ENCODE assay signal across 2 cellular contexts in genomic region chr13:27918041-27918917, GRCh38.
TF ChIP-seq lines count a peak whose summit lies in the region.

No MANE protein-coding gene starts in this region.

TF ChIP-seq in H1, 55 proteins besides CTCF, POLR2A, EP300 and RAD21:
- TF ChIP-seq CBX8 (IDR thresholded peaks at IDR 0.05; ENCODE audit: borderline replicate concordance, low read depth, low read length), result peak; percentile 83; the same call in 1 of the 2 replicates
- no peak for TF ChIP-seq JUND (IDR thresholded peaks at IDR 0.05; ENCODE audit: low read length)
- TF ChIP-seq SP2 (IDR thresholded peaks at IDR 0.05; ENCODE audit: low read length), result no peak
- TF ChIP-seq ATF2 (IDR thresholded peaks at IDR 0.05; ENCODE audit: low read length), result no peak
- TF ChIP-seq RNF2 (IDR thresholded peaks at IDR 0.05; ENCODE audit: borderline replicate concordance, low read depth, low read length, missing control alignments, poor library complexity, severe bottlenecking), result peak; percentile 98
- TF ChIP-seq HDAC6 (IDR thresholded peaks at IDR 0.05; ENCODE audit: low read depth, low read length), result no peak
- TF ChIP-seq SUZ12 (IDR thresholded peaks at IDR 0.05; ENCODE audit: low read length), result peak; percentile 100
- TF ChIP-seq EZH2 (IDR thresholded peaks at IDR 0.05; ENCODE audit: low read depth, low read length, severe bottlenecking), result peak; percentile 100

TF ChIP-seq in neural cell, 6 proteins besides CTCF, POLR2A, EP300 and RAD21:
- TF ChIP-seq POLR2AphosphoS5 (IDR thresholded peaks at IDR 0.05) (no peak), EZH2 (IDR thresholded peaks at IDR 0.05; ENCODE audit: borderline replicate concordance, insufficient read depth, low read length, poor library complexity, severe bottlenecking) (peak; percentile 18)
TF ChIP-seq in neural cell: peak in this region for 1.
